In genomic region chr17:74461646-74462045, GRCh38 we compare ENCODE assay signal across 1 cellular context.
A peak's percentile ranks its signal among the peaks of the same experiment; 100 is the strongest.
TF ChIP-seq lines count a peak whose summit lies in the region.

No MANE protein-coding gene starts in this region.

TF ChIP-seq in HepG2, 621 proteins besides CTCF, POLR2A, EP300 and RAD21:
- TF ChIP-seq SAFB2 (CRISPR knock-in tag; IDR thresholded peaks at IDR 0.05; ENCODE audit: borderline replicate concordance, low read depth) (no peak), ZNF768 (CRISPR knock-in tag; IDR thresholded peaks at IDR 0.05) (peak; percentile 64; the same call in 1 of the 2 replicates)
TF ChIP-seq in HepG2: peak in this region for 1.
